8 cellular contexts compared by ENCODE assay signal in the genomic region with DNA sequence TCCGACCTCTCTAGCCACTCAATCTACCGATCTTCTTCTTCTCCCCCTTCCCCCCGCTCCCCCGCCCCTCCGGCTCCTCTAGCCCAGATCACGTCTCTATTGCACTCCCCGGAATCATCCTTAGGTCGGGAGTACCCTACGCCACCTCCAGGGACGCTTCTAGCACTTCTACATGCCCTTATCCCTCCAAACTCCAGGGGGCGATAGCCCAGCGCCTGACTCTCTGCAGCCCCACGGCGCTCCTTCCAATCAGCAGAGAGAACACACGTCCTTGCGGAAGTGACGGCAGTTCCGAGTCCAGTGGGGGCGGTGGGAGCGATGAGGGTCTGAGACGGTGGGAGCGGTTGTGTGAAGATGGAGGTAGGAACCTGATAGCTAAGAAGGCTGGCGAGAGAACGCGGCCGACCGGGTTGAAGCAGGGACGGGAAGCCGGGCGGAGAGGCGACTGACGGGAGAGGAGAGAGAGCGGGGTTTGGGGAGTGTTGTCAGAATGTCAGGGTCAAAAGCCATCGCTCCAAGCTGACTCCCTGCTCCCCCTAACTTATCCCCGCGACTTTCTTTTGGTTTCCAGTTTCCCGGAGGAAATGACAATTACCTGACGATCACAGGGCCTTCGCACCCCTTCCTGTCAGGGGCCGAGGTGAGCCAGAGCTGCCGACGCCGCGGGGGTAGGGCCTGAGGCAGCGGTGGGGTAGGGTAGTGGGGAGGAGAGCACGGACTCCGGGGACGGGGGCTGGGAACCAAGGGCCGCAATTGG. TPM values are rescaled to one million over a fixed set of nuclear protein-coding genes. Genes with fewer than 3 reads are reported as not detected.
DNase-seq lines count a peak whose midpoint lies in the region; ATAC-seq and TF ChIP-seq lines count a peak whose summit lies in the region.

A gene (minus strand): TSS at position 35 of the 757 bp plus-strand sequence. CDS start 87 bp downstream, outside the sequence.
A gene (plus strand): TSS at position 271 of the 757 bp plus-strand sequence. CDS start 84 bp downstream, at position 355.

- intact Hi-C loops in mucosa of descending colon (cut with DNase I, micrococcal nuclease) = no loop called here

- H3K27me3 ChIP-seq in HUES64 (ENCODE audit: insufficient read depth, low read length) (no peaks in the 10 kb centered on the region), OCI-LY1 (ENCODE audit: insufficient read depth, low read length) (no peaks in the 10 kb centered on the region)

- peak within 1 kb of the TSS; percentile 71 for H3K9ac ChIP-seq in HUES64 (ENCODE audit: low read depth, low read length)
- peak within 1 kb of the TSS; percentile 95 for H3K9ac ChIP-seq in OCI-LY1 (ENCODE audit: low read length)

- DNase-seq in DMS 273 (lab: John Stamatoyannopoulos, UW; ENCODE audit: unreplicated experiment) (peak; percentile 99), activated T-cell treated with anti-CD3 and anti-CD28 coated beads for 24 hours (ENCODE audit: low read depth) (peak; percentile 92), epithelial cell of esophagus (ENCODE audit: low read depth) (peak; percentile 99), mucosa of descending colon (peak; percentile 94 to 97 (median 96))
- peak; percentile 82 to 91 for DNase-seq in stimulated activated CD8-positive, alpha-beta memory T cell treated with anti-CD3 and anti-CD28 coated beads, Interleukin-4, amount 100 ng/mL, for 4 hours (ENCODE audit: low read depth in 2 of 2, low spot score in 1 of 2)

- H3K9me2 ChIP-seq in OCI-LY1 (ENCODE audit: low read depth, low read length) = no peaks in the 10 kb centered on the region

- no peaks in the 10 kb centered on the region for H3F3A ChIP-seq in OCI-LY1 (ENCODE audit: insufficient read depth, low read length)

- H4K20me1 ChIP-seq in OCI-LY1 (ENCODE audit: insufficient read depth, low read length) = no peaks in the 10 kb centered on the region

- no peaks in the 10 kb centered on the region for H3K9me3 ChIP-seq in HUES64 (ENCODE audit: insufficient read depth, low read depth, low read length)
- no peaks in the 10 kb centered on the region for H3K9me3 ChIP-seq in OCI-LY1 (ENCODE audit: low read length)
- H3K9me3 ChIP-seq in mucosa of descending colon = no peaks in the 10 kb centered on the region

- peak within 1 kb of the TSS; percentile 60 for H2AFZ ChIP-seq in OCI-LY1 (ENCODE audit: low read length)

- H3K27ac ChIP-seq in HUES64 (ENCODE audit: low read depth, low read length) (peak within 1 kb of the TSS; percentile 73; the same call in 1 of the 2 replicates), OCI-LY1 (ENCODE audit: low read depth, low read length, poor library complexity, severe bottlenecking) (peak within 1 kb of the TSS; percentile 56)

- H3K36me3 ChIP-seq in HUES64 (ENCODE audit: insufficient read depth, low read length) = peaks cover 43% of the 10 kb centered on the region
- peaks cover 18% of the 10 kb centered on the region; the same call in 1 of the 2 replicates for H3K36me3 ChIP-seq in OCI-LY1 (ENCODE audit: insufficient read depth, low read length)
- no peaks in the 10 kb centered on the region for H3K36me3 ChIP-seq in mucosa of descending colon (ENCODE audit: low read depth)

- under 1% methylated on average over 49 of the region's 49 CpGs for WGBS in HUES64

- H3K4me1 ChIP-seq in HUES64 (ENCODE audit: insufficient read depth, low read length) (peaks cover 3% of the 10 kb centered on the region; the same call in 1 of the 2 replicates), OCI-LY1 (ENCODE audit: insufficient read depth, low read length, severe bottlenecking) (peaks cover 21% of the 10 kb centered on the region), mucosa of descending colon (ENCODE audit: low read depth) (peaks cover 18% of the 10 kb centered on the region)

- peak within 1 kb of the TSS; percentile 99 for H3K4me2 ChIP-seq in OCI-LY1 (ENCODE audit: low read length)

- H3K79me2 ChIP-seq in OCI-LY1 (ENCODE audit: insufficient read depth, low read length) = peaks cover 21% of the 10 kb centered on the region

- ATAC-seq in GM21423 (IDR thresholded peaks at IDR 0.05; ENCODE audit: unreplicated experiment) = peak; percentile 98
- ATAC-seq in mucosa of descending colon = peak; percentile 98

- H3K4me3 ChIP-seq in HUES64 (ENCODE audit: low read length) = peak within 1 kb of the TSS; percentile 87
- H3K4me3 ChIP-seq in OCI-LY1 (ENCODE audit: low read depth, low read length, poor library complexity, severe bottlenecking) = peak within 1 kb of the TSS; percentile 94
- H3K4me3 ChIP-seq in epithelial cell of esophagus (ENCODE audit: low read length) = peak within 1 kb of the TSS; percentile 98
- peak within 1 kb of the TSS; percentile 65 for H3K4me3 ChIP-seq in mucosa of descending colon

- TF ChIP-seq CTCF in OCI-LY1 (IDR thresholded peaks at IDR 0.05; ENCODE audit: low read length) = peak; percentile 92
- TF ChIP-seq CTCF in epithelial cell of esophagus (IDR thresholded peaks at IDR 0.05; ENCODE audit: insufficient read depth, low read depth, low read length, missing control alignments) = peak; percentile 99
- peak; percentile 91 for TF ChIP-seq CTCF in mucosa of descending colon (IDR thresholded peaks at IDR 0.05)

RNA-seq across cellular contexts. Expression of the first gene that starts in this region (rescaled TPM):
- 14.3 TPM for polyA plus RNA-seq in HUES64 (2013, experiment 1 of 2)
- 18.5 TPM for polyA plus RNA-seq in HUES64 (2013, experiment 2 of 2)
- total RNA-seq in mucosa of descending colon = 10 to 100 TPM; 18.9 to 29.1 (median 19.1) TPM

RNA-seq across cellular contexts. Expression of the second gene that starts in this region (rescaled TPM):
- 32.4 TPM for polyA plus RNA-seq in HUES64 (2013, experiment 1 of 2)
- 29.9 TPM for polyA plus RNA-seq in HUES64 (2013, experiment 2 of 2)
- total RNA-seq in mucosa of descending colon = 10 to 100 TPM; 72.9 to 91.6 (median 78.4) TPM

Comparison
In these comparisons a context has a peak if more than half of its experiments do, and no peak if none do; other contexts are left out.
1. Peak in every context shown above with its lines: DNase-seq, ATAC-seq, H3K4me3 ChIP-seq and H3K27ac ChIP-seq.